ENCODE assay signal across 34 cellular contexts in the genomic region with DNA sequence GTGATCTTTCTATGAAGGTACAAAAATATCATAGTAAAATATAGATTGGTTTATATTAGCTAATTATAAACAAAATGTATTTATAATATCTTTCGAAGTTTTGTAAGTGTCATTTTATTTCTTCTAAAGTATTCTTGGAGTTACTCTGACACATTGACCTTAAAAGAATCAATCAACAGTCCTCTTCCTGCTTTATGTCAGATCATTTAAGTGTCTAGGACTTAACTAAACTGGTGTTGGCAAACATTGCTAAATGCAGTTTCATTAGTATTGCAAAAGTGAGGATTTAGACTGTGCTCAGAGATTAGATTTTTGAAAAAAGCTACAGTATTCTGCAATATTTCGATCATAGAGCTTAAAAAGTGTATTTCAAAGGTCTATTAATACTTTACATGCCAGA. TPM values are rescaled to one million over a fixed set of nuclear protein-coding genes. Genes with fewer than 3 reads are reported as not detected.
DNase-seq lines count a peak whose midpoint lies in the region; ATAC-seq and TF ChIP-seq lines count a peak whose summit lies in the region.
"Had no signal": no experiment of that assay in that cellular context is flagged by ENCODE, and none has a peak within 500 bp of the region (broad histone marks: within the 10 kb centered on the region; RNA-seq: fewer than 3 reads in every experiment).

No MANE protein-coding gene starts in this region.

- no peak overlapping the region for H2AFZ ChIP-seq in PC-9

- intact Hi-C loops in natural killer cell (cut with micrococcal nuclease) (no loop called here), PC-9 (cut with micrococcal nuclease; ENCODE audit: unreplicated experiment) (no loop called here), left colon (cut with DNase I, micrococcal nuclease) (loop anchor here in 1 of 2 donors (10.0 kb wide), 1 partner anchor 294 kb away; no protein-coding TSS in a partner anchor)

- peaks cover 5% of the 10 kb centered on the region; the same call in 1 of the 2 replicates for H3K4me1 ChIP-seq in PC-9 (replicated peaks; ENCODE audit: insufficient read depth)
- H3K4me1 ChIP-seq: BE2C had no signal

- H3K79me2 ChIP-seq in PC-9 (ENCODE audit: low read depth): peaks cover 98% of the 10 kb centered on the region

- H3K9me2 ChIP-seq in PC-9 (ENCODE audit: insufficient read depth): no peaks in the 10 kb centered on the region

- ATAC-seq in natural killer cell: no peak
- no peak for ATAC-seq in natural killer cell treated with Interleukin-12 subunit alpha and Interleukin-12 subunit beta and Interleukin-15 and Interleukin-18, amount 100 ng/mL, for 72 hours
- no peak for ATAC-seq in left colon
- no peak for ATAC-seq in GM21786 (IDR thresholded peaks at IDR 0.05; ENCODE audit: unreplicated experiment)
- ATAC-seq in HG03039 (IDR thresholded peaks at IDR 0.05; ENCODE audit: unreplicated experiment): no peak
- ATAC-seq: activated CD4-positive, alpha-beta T cell treated with anti-CD3 and anti-CD28 coated beads for 36 hours; gastroesophageal sphincter; HCT116 had no signal

- BruUV-seq in PC-9 (replicated peaks; lab: Mats Ljungman, UMichigan): no TSS peak

- H3K4me3 ChIP-seq in PC-9 (no peak overlapping the region), fibroblast of villous mesenchyme (ENCODE audit: low read depth, low read length) (no peak overlapping the region)
- H3K4me3 ChIP-seq: esophagus squamous epithelium, gastroesophageal sphincter, SK-N-MC, skin epidermis, transverse colon had no signal

- CTCF ChIA-PET in PC-9 (lab: Charles Lee): interaction anchor here (1.0 kb wide), 1 partner anchor 297 kb away, joined by 3 read pairs; no protein-coding TSS in a partner anchor

- H3K36me3 Mint-ChIP-seq in natural killer cell: no peaks in the 10 kb centered on the region
- no peaks in the 10 kb centered on the region for H3K36me3 Mint-ChIP-seq in natural killer cell treated with Interleukin-12 subunit alpha and Interleukin-12 subunit beta and Interleukin-15 and Interleukin-18, amount 100 ng/mL, for 72 hours

- no peaks in the 10 kb centered on the region; the same call in 1 of the 2 replicates for H3F3A ChIP-seq in PC-9 (ENCODE audit: insufficient read depth, low read depth)

- no peaks in the 10 kb centered on the region for H3K9me3 Mint-ChIP-seq in natural killer cell
- H3K9me3 Mint-ChIP-seq in natural killer cell treated with Interleukin-12 subunit alpha and Interleukin-12 subunit beta and Interleukin-15 and Interleukin-18, amount 100 ng/mL, for 72 hours: no peaks in the 10 kb centered on the region
- H3K9me3 Mint-ChIP-seq: activated naive CD8-positive, alpha-beta T cell treated with anti-CD3 and anti-CD28 coated beads, Interleukin-2, amount 10 ng/mL, durations not matched to agents 7 days and 5 days; dendritic cell treated with granulocyte-macrophage colony-stimulating factor and Interleukin-4, amounts not matched to agents 40 ng/mL and 50 ng/mL, for 4 days; endodermal cell; nephron had no signal

- H3K27me3 ChIP-seq in PC-9 (ENCODE audit: insufficient read depth, low read depth): no peaks in the 10 kb centered on the region
- H3K27me3 ChIP-seq: BE2C, esophagus squamous epithelium, gastroesophageal sphincter, transverse colon had no signal

- POLR2A ChIA-PET in PC-9 (lab: Charles Lee; ENCODE audit: unreplicated experiment): interaction anchor here (0.7 kb wide), 1 partner anchor 8 kb away, joined by 5 read pairs; no protein-coding TSS in a partner anchor

- H3K9me3 ChIP-seq in PC-9 (ENCODE audit: insufficient read depth, low read depth): no peaks in the 10 kb centered on the region
- H3K9me3 ChIP-seq: BE2C, esophagus squamous epithelium, gastroesophageal sphincter, transverse colon had no signal

- H3K4me2 ChIP-seq in PC-9: no peak overlapping the region

- H3K36me3 ChIP-seq in PC-9 (ENCODE audit: low read depth): peaks cover 6% of the 10 kb centered on the region; the same call in 1 of the 2 replicates
- H3K36me3 ChIP-seq: esophagus squamous epithelium, gastroesophageal sphincter, transverse colon had no signal

- H3K27me3 Mint-ChIP-seq in natural killer cell (ENCODE audit: low read depth in 2 of 2): no peaks in the 10 kb centered on the region
- H3K27me3 Mint-ChIP-seq in natural killer cell treated with Interleukin-12 subunit alpha and Interleukin-12 subunit beta and Interleukin-15 and Interleukin-18, amount 100 ng/mL, for 72 hours: no peaks in the 10 kb centered on the region
- H3K27me3 Mint-ChIP-seq: activated CD4-positive, alpha-beta T cell treated with anti-CD3 and anti-CD28 coated beads for 36 hours; activated naive CD8-positive, alpha-beta T cell treated with anti-CD3 and anti-CD28 coated beads, Interleukin-2, amount 10 ng/mL, durations not matched to agents 7 days and 5 days; dendritic cell treated with granulocyte-macrophage colony-stimulating factor and Interleukin-4, amounts not matched to agents 40 ng/mL and 50 ng/mL, for 4 days had no signal

- no peaks in the 10 kb centered on the region; the same call in none of the 2 replicates for H4K20me1 ChIP-seq in PC-9 (ENCODE audit: insufficient read depth)

- 0 out of 2 replicates have a peak overlapping the region, but pooled peaks have one; percentile 20 for H3K27ac ChIP-seq in PC-9
- H3K27ac ChIP-seq: esophagus squamous epithelium, gastroesophageal sphincter, RWPE1, SK-N-MC, skin epidermis, transverse colon had no signal

- peaks cover 57 to 77% of the 10 kb centered on the region in 2 donors for H3K4me1 Mint-ChIP-seq in natural killer cell
- peaks cover 47 to 58% of the 10 kb centered on the region in 2 donors for H3K4me1 Mint-ChIP-seq in natural killer cell treated with Interleukin-12 subunit alpha and Interleukin-12 subunit beta and Interleukin-15 and Interleukin-18, amount 100 ng/mL, for 72 hours (ENCODE audit: low read depth in 2 of 2)
- H3K4me1 Mint-ChIP-seq: nephron had no signal

- H3K27ac Mint-ChIP-seq in natural killer cell: peak overlapping the region; percentile 78 to 94
- peak overlapping the region in 1 of 2 donors; percentile 56 for H3K27ac Mint-ChIP-seq in natural killer cell treated with Interleukin-12 subunit alpha and Interleukin-12 subunit beta and Interleukin-15 and Interleukin-18, amount 100 ng/mL, for 72 hours
- H3K27ac Mint-ChIP-seq: activated CD4-positive, alpha-beta T cell treated with anti-CD3 and anti-CD28 coated beads for 36 hours; activated naive CD8-positive, alpha-beta T cell treated with anti-CD3 and anti-CD28 coated beads, Interleukin-2, amount 10 ng/mL, durations not matched to agents 7 days and 5 days; dendritic cell treated with granulocyte-macrophage colony-stimulating factor and Interleukin-4, amounts not matched to agents 40 ng/mL and 50 ng/mL, for 4 days; endodermal cell; nephron had no signal

- H3K4me3 Mint-ChIP-seq in natural killer cell: no peak overlapping the region
- H3K4me3 Mint-ChIP-seq in natural killer cell treated with Interleukin-12 subunit alpha and Interleukin-12 subunit beta and Interleukin-15 and Interleukin-18, amount 100 ng/mL, for 72 hours: no peak overlapping the region
- H3K4me3 Mint-ChIP-seq: activated CD4-positive, alpha-beta T cell treated with anti-CD3 and anti-CD28 coated beads for 36 hours; activated naive CD8-positive, alpha-beta T cell treated with anti-CD3 and anti-CD28 coated beads, Interleukin-2, amount 10 ng/mL, durations not matched to agents 7 days and 5 days; dendritic cell treated with granulocyte-macrophage colony-stimulating factor and Interleukin-4, amounts not matched to agents 40 ng/mL and 50 ng/mL, for 4 days; endodermal cell; nephron had no signal

- no peak for DNase-seq in natural killer cell
- no peak for DNase-seq in natural killer cell treated with Interleukin-12 subunit alpha and Interleukin-12 subunit beta and Interleukin-15 and Interleukin-18, amount 100 ng/mL, for 72 hours (ENCODE audit: low spot score)
- no peak for DNase-seq in PC-9
- peak; percentile 71 for DNase-seq in fibroblast of villous mesenchyme (ENCODE audit: low read depth)
- DNase-seq in left colon: no peak
- DNase-seq in globus pallidus (ENCODE audit: low spot score): no peak
- DNase-seq: activated CD4-positive, alpha-beta T cell treated with anti-CD3 and anti-CD28 coated beads for 36 hours; activated CD8-positive, alpha-beta memory T cell treated with anti-CD3 and anti-CD28 coated beads for 24 hours; activated effector memory CD4-positive, alpha-beta T cell treated with anti-CD3 and anti-CD28 coated beads, Interleukin-2, amount 50 U/mL, for 16 hours; activated naive CD8-positive, alpha-beta T cell treated with anti-CD3 and anti-CD28 coated beads, Interleukin-2, amount 10 ng/mL, durations not matched to agents 7 days and 5 days; BE2C; caudate nucleus; DMS79; endodermal cell; esophagus squamous epithelium; GDM1; Kasumi-1; midbrain; NCI-H1092 treated with DMSO at 0.1 percent for 48 hours; NCI-H187; NCI-H2171 treated with DMSO at 0.1 percent for 48 hours; NCI-H510A treated with DMSO at 0.1 percent for 48 hours; stimulated activated CD4-positive, alpha-beta T cell treated with anti-CD3 and anti-CD28 coated beads, Interleukin-2, amount 100 ng/mL, for 24 hours; T-helper 2 cell; transverse colon had no signal

- no peak for TF ChIP-seq CTCF in natural killer cell (IDR thresholded peaks at IDR 0.05)
- TF ChIP-seq CTCF in PC-9 (conservative IDR thresholded peaks at IDR 0.05): no peak
- TF ChIP-seq CTCF in fibroblast of villous mesenchyme (IDR thresholded peaks at IDR 0.05; ENCODE audit: insufficient read depth, low read depth, low read length): no peak

RNA-seq across cellular contexts. Expression of a gene that starts 10.3 kb away (rescaled TPM):
- total RNA-seq in natural killer cell (100 to 1,000 TPM in 1 of 3 donors, 10 to 100 TPM in 2; 70.5 to 132 (median 79.6) TPM), PC-9 (2021) (34.3 and 42.1 TPM in 2 replicates), fibroblast of villous mesenchyme (6.4 and 6.9 TPM in 2 replicates), left colon (10 to 100 TPM; 10.5 to 12.3 TPM)
- 10 to 100 TPM; 15.5 to 16.7 TPM for total RNA-seq in natural killer cell treated with Interleukin-12 subunit alpha and Interleukin-12 subunit beta and Interleukin-15 and Interleukin-18, amount 100 ng/mL, for 72 hours
